Comparison of ENCODE assay signal across 12 cellular contexts in the genomic region with DNA sequence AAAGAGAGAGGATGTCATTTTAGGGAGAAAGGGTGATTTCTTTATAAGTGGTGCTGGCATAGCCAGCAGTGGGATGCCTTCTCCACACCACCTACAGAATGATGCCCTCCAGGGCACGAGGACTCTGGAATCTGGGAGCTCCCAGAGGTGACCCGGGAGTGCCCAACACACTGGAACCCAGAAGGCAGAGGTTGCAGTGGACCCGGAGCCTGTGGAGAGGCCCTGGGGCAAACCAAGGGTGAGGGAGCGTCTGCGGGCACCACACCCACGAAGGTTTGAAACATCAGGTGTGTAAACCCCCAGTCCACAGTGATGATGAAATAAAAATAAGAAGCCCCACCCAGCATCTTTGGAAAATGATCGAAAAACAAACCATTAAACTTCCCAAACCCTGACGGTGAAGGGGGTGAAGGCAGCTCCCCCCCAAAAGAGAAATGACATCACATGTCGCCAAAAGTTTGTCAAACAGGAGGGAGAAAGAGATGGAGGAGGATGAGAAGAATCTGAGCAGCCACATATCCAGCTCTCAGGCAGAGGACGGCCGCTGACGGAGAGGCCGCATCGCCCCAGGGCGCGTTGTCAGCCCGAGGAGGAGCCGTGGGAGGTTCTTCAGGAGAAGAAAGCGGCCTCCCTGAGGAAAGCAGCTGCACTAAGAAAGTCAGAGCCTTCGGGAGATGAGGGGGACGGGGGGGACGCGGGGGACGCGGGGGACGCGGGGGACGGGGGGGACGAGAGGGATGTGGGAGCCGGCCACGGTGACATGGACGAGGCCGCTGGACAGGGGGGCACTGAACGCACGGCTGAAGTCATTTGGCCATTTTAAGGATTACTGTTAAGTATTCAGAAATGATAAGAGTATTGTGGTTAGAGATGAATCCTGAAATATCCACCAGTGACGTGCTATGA. TPM values are rescaled to one million over a fixed set of nuclear protein-coding genes. Genes with fewer than 3 reads are reported as not detected.
DNase-seq lines count a peak whose midpoint lies in the region; ATAC-seq and TF ChIP-seq lines count a peak whose summit lies in the region.
"Had no signal": no experiment of that assay in that cellular context is flagged by ENCODE, and none has a peak within 500 bp of the region (broad histone marks: within the 10 kb centered on the region; RNA-seq: fewer than 3 reads in every experiment).

No MANE protein-coding gene starts in this region.

- no peaks in the 10 kb centered on the region for H3K27me3 Mint-ChIP-seq in CD8-positive, alpha-beta memory T cell
- H3K27me3 Mint-ChIP-seq in T-helper 1 cell treated with Interleukin-12 subunit alpha and Interleukin-12 subunit beta and Interleukin-4 antibody, amounts not matched to agents 30 μg/mL and 1 μg/mL, for 36 hours (ENCODE audit: low read depth), result no peaks in the 10 kb centered on the region

- no peaks in the 10 kb centered on the region for H3K36me3 Mint-ChIP-seq in CD8-positive, alpha-beta memory T cell
- peaks cover 7% of the 10 kb centered on the region for H3K36me3 Mint-ChIP-seq in T-helper 1 cell treated with Interleukin-12 subunit alpha and Interleukin-12 subunit beta and Interleukin-4 antibody, amounts not matched to agents 30 μg/mL and 1 μg/mL, for 36 hours (ENCODE audit: low read depth)

- peak overlapping the region in 5 of 8 donors; percentile 29 to 89 (median 58) for H3K27ac Mint-ChIP-seq in CD8-positive, alpha-beta memory T cell
- peak overlapping the region; percentile 47 for H3K27ac Mint-ChIP-seq in T-helper 1 cell treated with Interleukin-12 subunit alpha and Interleukin-12 subunit beta and Interleukin-4 antibody, amounts not matched to agents 30 μg/mL and 1 μg/mL, for 36 hours

- DNase-seq in CD8-positive, alpha-beta memory T cell, result peak in 1 of 5 donors; percentile 24
- peak; percentile 91 for DNase-seq in GM20000 (ENCODE audit: low spot score)
- peak; percentile 85 for DNase-seq in islet precursor cell
- DNase-seq in dorsolateral prefrontal cortex, result no peak
- no peak for DNase-seq in NCI-H2107 (lab: John Stamatoyannopoulos, UW)
- DNase-seq in activated CD8-positive, alpha-beta memory T cell treated with anti-CD3 and anti-CD28 coated beads, Interleukin-2, amount 50 U/mL, for 48 hours, result no peak
- DNase-seq: activated T-cell treated with anti-CD3 and anti-CD28 coated beads, Interleukin-2, amount 50 U/mL, for 4 hours; NCI-H187 treated with DMSO at 0.1 percent for 48 hours; SJCRH30 had no signal

- POLR2A ChIA-PET in CD8-positive, alpha-beta memory T cell (lab: Charles Lee), result no interaction called here

- CTCF ChIA-PET in CD8-positive, alpha-beta memory T cell (lab: Charles Lee), result no interaction called here

- no peaks in the 10 kb centered on the region for H3K4me1 Mint-ChIP-seq in CD8-positive, alpha-beta memory T cell
- no peaks in the 10 kb centered on the region for H3K4me1 Mint-ChIP-seq in T-helper 1 cell treated with Interleukin-12 subunit alpha and Interleukin-12 subunit beta and Interleukin-4 antibody, amounts not matched to agents 30 μg/mL and 1 μg/mL, for 36 hours (ENCODE audit: low read depth)

- ATAC-seq in GM21529 (IDR thresholded peaks at IDR 0.05; ENCODE audit: unreplicated experiment), result no peak
- ATAC-seq: activated T-cell treated with anti-CD3 and anti-CD28 coated beads, Interleukin-2, amount 50 U/mL, for 4 hours had no signal

- peaks cover 0 to 7% (median 2%) of the 10 kb centered on the region in 5 donors for H3K9me3 Mint-ChIP-seq in CD8-positive, alpha-beta memory T cell
- peaks cover 4% of the 10 kb centered on the region for H3K9me3 Mint-ChIP-seq in T-helper 1 cell treated with Interleukin-12 subunit alpha and Interleukin-12 subunit beta and Interleukin-4 antibody, amounts not matched to agents 30 μg/mL and 1 μg/mL, for 36 hours
- H3K9me3 Mint-ChIP-seq: activated T-cell treated with anti-CD3 and anti-CD28 coated beads, Interleukin-2, amount 50 U/mL, for 4 hours had no signal

- no peaks in the 10 kb centered on the region for H3K9me3 ChIP-seq in CD8-positive, alpha-beta memory T cell (ENCODE audit: low read length)
- H3K9me3 ChIP-seq: SJCRH30 had no signal

- H3K4me1 ChIP-seq in CD8-positive, alpha-beta memory T cell (ENCODE audit: insufficient read depth, low read length), result no peaks in the 10 kb centered on the region

- no peaks in the 10 kb centered on the region for H3K36me3 ChIP-seq in CD8-positive, alpha-beta memory T cell (ENCODE audit: insufficient read depth, low read length)
- H3K36me3 ChIP-seq: SJCRH30 had no signal

- intact Hi-C loops in dorsolateral prefrontal cortex (cut with DNase I), result no loop called here

- H3K27ac ChIP-seq in CD8-positive, alpha-beta memory T cell (ENCODE audit: low read depth, low read length), result no peak overlapping the region
- H3K27ac ChIP-seq in dorsolateral prefrontal cortex, result no peak overlapping the region
- H3K27ac ChIP-seq: SJCRH30 had no signal

- no peaks in the 10 kb centered on the region for H3K27me3 ChIP-seq in CD8-positive, alpha-beta memory T cell (ENCODE audit: insufficient read depth, low read length, poor library complexity, severe bottlenecking)
- H3K27me3 ChIP-seq in dorsolateral prefrontal cortex, result no peaks in the 10 kb centered on the region
- H3K27me3 ChIP-seq: SJCRH30 had no signal

- no peak for TF ChIP-seq CTCF in GM20000 (IDR thresholded peaks at IDR 0.05; ENCODE audit: extremely low read depth, missing control alignments)
- TF ChIP-seq CTCF in dorsolateral prefrontal cortex (IDR thresholded peaks at IDR 0.05 in 54 of 56, conservative IDR thresholded peaks at IDR 0.05 in 2 of 56; ENCODE audit: low read depth in 1 of 56, partially characterized antibody in 56 of 56), result no peak

- peak overlapping the region in 1 of 7 donors; percentile 19 for H3K4me3 Mint-ChIP-seq in CD8-positive, alpha-beta memory T cell
- no peak overlapping the region for H3K4me3 Mint-ChIP-seq in T-helper 1 cell treated with Interleukin-12 subunit alpha and Interleukin-12 subunit beta and Interleukin-4 antibody, amounts not matched to agents 30 μg/mL and 1 μg/mL, for 36 hours
- H3K4me3 Mint-ChIP-seq: activated T-cell treated with anti-CD3 and anti-CD28 coated beads, Interleukin-2, amount 50 U/mL, for 4 hours had no signal

- H3K4me3 ChIP-seq in CD8-positive, alpha-beta memory T cell (ENCODE audit: low read length), result no peak overlapping the region
- H3K4me3 ChIP-seq in dorsolateral prefrontal cortex, result no peak overlapping the region
- H3K4me3 ChIP-seq: SJCRH30 had no signal

RNA-seq across cellular contexts. Expression of a gene that starts 43.1 kb away (rescaled TPM):
- 10 to 100 TPM; 40.9 to 42.8 TPM for total RNA-seq in CD8-positive, alpha-beta memory T cell
- polyA plus RNA-seq in CD8-positive, alpha-beta memory T cell, result 15.4 TPM
- total RNA-seq in dorsolateral prefrontal cortex, result 100 to 1,000 TPM; 113 to 445 (median 234) TPM

RNA-seq across cellular contexts. Expression of a gene that starts 47.9 kb away (rescaled TPM):
- total RNA-seq in CD8-positive, alpha-beta memory T cell, result 1 to 10 TPM; 2.0 to 2.4 TPM
- polyA plus RNA-seq in CD8-positive, alpha-beta memory T cell, result 0.79 TPM
- total RNA-seq in dorsolateral prefrontal cortex, result 10 to 100 TPM; 13.3 to 53.7 (median 30.5) TPM
- total RNA-seq: G401 had no signal

RNA-seq across cellular contexts. Expression of a gene that starts 49.4 kb away (rescaled TPM):
- total RNA-seq in CD8-positive, alpha-beta memory T cell, result 10 to 100 TPM; 65.9 to 68.2 TPM
- 44.9 TPM for polyA plus RNA-seq in CD8-positive, alpha-beta memory T cell
- 100 to 1,000 TPM in 88 of 120 experiments, 10 to 100 TPM in 32; 66.9 to 190 (median 109) TPM for total RNA-seq in dorsolateral prefrontal cortex

Comparison
In these comparisons a context has a peak if more than half of its experiments do, and no peak if none do; other contexts are left out.
1. DNase-seq: peak in GM20000 (single experiment) and islet precursor cell (single experiment); none in dorsolateral prefrontal cortex (0 of 10), NCI-H2107 (single experiment) and activated CD8-positive, alpha-beta memory T cell treated with anti-CD3 and anti-CD28 coated beads, Interleukin-2, amount 50 U/mL, for 48 hours (single experiment).
2. RNA of a gene that starts 47.9 kb away (total RNA-seq): 13.3 to 53.7 TPM in dorsolateral prefrontal cortex; 2.0 to 2.4 TPM in CD8-positive, alpha-beta memory T cell; every median in the first group is over 4 times any median in the second.